ENCODE assay signal across 8 cellular contexts in genomic region chr13:107124129-107124718, GRCh38.
DNase-seq lines count a peak whose midpoint lies in the region; ATAC-seq, FAIRE-seq and TF ChIP-seq lines count a peak whose summit lies in the region.

No MANE protein-coding gene starts in this region.

- no peak overlapping the region for H3K9ac ChIP-seq in GM12878 (ENCODE audit: control insufficient read depth, insufficient read depth, low read length)

- FAIRE-seq in GM12878 (lab: Jason Lieb, UNC), result no peak

- no peaks in the 10 kb centered on the region for H3K36me3 ChIP-seq in GM12878 (ENCODE audit: control insufficient read depth in 2 of 2, insufficient read depth in 2 of 2, low read length in 1 of 2)

- TF ChIP-seq CTCF in LNCAP (IDR thresholded peaks at IDR 0.05) (peak; percentile 54), GM12878 (IDR thresholded peaks at IDR 0.05 in 2 of 3, conservative IDR thresholded peaks at IDR 0.05 in 1 of 3; ENCODE audit: control insufficient read depth in 2 of 3, extremely low read depth in 1 of 3, insufficient read depth in 1 of 3, low read depth in 3 of 3, low read length in 3 of 3) (peak in 2 of 3 experiments; percentile 15 to 29; a peak in 2 of 6 replicates), mesothelial cell of epicardium (IDR thresholded peaks at IDR 0.05; ENCODE audit: unreplicated experiment) (peak; percentile 72)

- no TSS peak for BruUV-seq in GM12878 (replicated peaks; lab: Mats Ljungman, UMichigan)

- H3K27ac ChIP-seq in GM12878 (ENCODE audit: control insufficient read depth, insufficient read depth), result no peak overlapping the region

- H3K4me1 Mint-ChIP-seq in mesothelial cell of epicardium, result peaks cover 25% of the 10 kb centered on the region

- ATAC-seq in GM12878 (no peak), GM21381 (IDR thresholded peaks at IDR 0.05; ENCODE audit: unreplicated experiment) (no peak), HG03045 (IDR thresholded peaks at IDR 0.05; ENCODE audit: unreplicated experiment) (no peak), GM21360 (IDR thresholded peaks at IDR 0.05; ENCODE audit: unreplicated experiment) (no peak)

- DNase-seq in COLO829 (ENCODE audit: low spot score) (peak; percentile 16), GM12878 (ENCODE audit: low read depth, low spot score) (no peak), mesothelial cell of epicardium (ENCODE audit: low spot score in 2 of 2, unreplicated experiment in 2 of 2) (no peak), NCI-H187 (lab: John Stamatoyannopoulos, UW) (no peak)

- TF ChIP-seq RAD21 in GM12878 (IDR thresholded peaks at IDR 0.05; ENCODE audit: insufficient read depth, low read depth, low read length), result peak; percentile 48

- SMC1A ChIA-PET in GM12878 (lab: Charles Lee; ENCODE audit: uncharacterized antibody, unreplicated experiment), result interaction anchor here (0.6 to 1.4 kb wide), 4 partner anchors 196 to 484 kb away, joined by 3 to 5 read pairs (median 3); no protein-coding TSS in a partner anchor

- H3K9me3 ChIP-seq in GM12878 (replicated peaks; ENCODE audit: control insufficient read depth, insufficient read depth, low read length), result no peaks in the 10 kb centered on the region

- 0% methylated on average over 2 of the region's 2 CpGs for WGBS in GM12878 (ENCODE audit: insufficient coverage, insufficient replicate concordance, low lambda C conversion rate, missing lambda C conversion rate)

- no peaks in the 10 kb centered on the region for H3K4me1 ChIP-seq in GM12878 (ENCODE audit: control insufficient read depth, insufficient read depth, low read length)

- RAD21 ChIA-PET in GM12878 (lab: Charles Lee; ENCODE audit: unreplicated experiment), result interaction anchor here (0.8 to 1.7 kb wide), 3 partner anchors 149 to 204 kb away, joined by 3 to 7 read pairs (median 3); no protein-coding TSS in a partner anchor

- peak overlapping the region; percentile 62 for H3K27ac Mint-ChIP-seq in mesothelial cell of epicardium

- in situ Hi-C loops in GM12878 (cut with MboI), result no loop called here

- intact Hi-C loops in GM12878 (cut with micrococcal nuclease; ENCODE audit: unreplicated experiment), result no loop called here

- POLR2A ChIA-PET in GM12878 (lab: Charles Lee), result no interaction called here

- peaks cover 3% of the 10 kb centered on the region for H3K27me3 Mint-ChIP-seq in mesothelial cell of epicardium (ENCODE audit: low read depth)

- H2AFZ ChIP-seq in GM12878 (ENCODE audit: control insufficient read depth, low read depth, low read length), result no peak overlapping the region

- no peaks in the 10 kb centered on the region for H3K79me2 ChIP-seq in GM12878 (ENCODE audit: control insufficient read depth, insufficient read depth, low read length)

- no peak overlapping the region for H3K4me3 ChIP-seq in GM12878

- no peak for TF ChIP-seq POLR2A in GM12878 (IDR thresholded peaks at IDR 0.05; ENCODE audit: low read depth, low read length)

- no peaks in the 10 kb centered on the region for H4K20me1 ChIP-seq in GM12878 (ENCODE audit: control insufficient read depth, insufficient read depth)

- TF ChIP-seq EP300 in GM12878 (IDR thresholded peaks at IDR 0.05; ENCODE audit: borderline replicate concordance in 1 of 2, control insufficient read depth in 1 of 2, low read depth in 2 of 2, low read length in 2 of 2), result no peak

- peaks cover 8% of the 10 kb centered on the region for H3K36me3 Mint-ChIP-seq in mesothelial cell of epicardium

- H3K9me3 Mint-ChIP-seq in mesothelial cell of epicardium, result peaks cover 21% of the 10 kb centered on the region

- no peaks in the 10 kb centered on the region for H3K27me3 ChIP-seq in GM12878 (replicated peaks in 1 of 2; ENCODE audit: control insufficient read depth in 2 of 2, insufficient read depth in 2 of 2, low read length in 1 of 2)

- H3K4me3 Mint-ChIP-seq in mesothelial cell of epicardium, result no peak overlapping the region

- CTCF ChIA-PET in GM12878 (lab: Yijun Ruan, JAX), result interaction anchor here (0.7 to 1.0 kb wide), 2 partner anchors 201 to 586 kb away, joined by 3 read pairs; no protein-coding TSS in a partner anchor

- H3K4me2 ChIP-seq in GM12878 (ENCODE audit: control insufficient read depth, insufficient read depth), result no peak overlapping the region

TF ChIP-seq in GM12878, 131 proteins besides CTCF, POLR2A, EP300 and RAD21:
- TF ChIP-seq MYB (IDR thresholded peaks at IDR 0.05; ENCODE audit: borderline replicate concordance, low read depth, low read length) (no peak), SMC3 (IDR thresholded peaks at IDR 0.05; ENCODE audit: borderline replicate concordance, low read length) (peak; percentile 15; the same call in 1 of the 2 replicates), NFXL1 (IDR thresholded peaks at IDR 0.05; ENCODE audit: borderline replicate concordance) (no peak)

Comparison
In these comparisons a context has a peak if more than half of its experiments do, and no peak if none do; other contexts are left out.
1. CTCF ChIP-seq: peak in every context shown above with its lines; median percentile 72 in mesothelial cell of epicardium; 54 in LNCAP; 22 in GM12878.